ENCODE assay signal across 22 cellular contexts in genomic region chr5:50694027-50694590, GRCh38. TPM values are rescaled to one million over a fixed set of nuclear protein-coding genes. Genes with fewer than 3 reads are reported as not detected.
A peak's percentile ranks its signal among the peaks of the same experiment; 100 is the strongest.
DNase-seq lines count a peak whose midpoint lies in the region; ATAC-seq lines count a peak whose summit lies in the region.
"Had no signal": no experiment of that assay in that cellular context is flagged by ENCODE, and none has a peak within 500 bp of the region (broad histone marks: within the 10 kb centered on the region; RNA-seq: fewer than 3 reads in every experiment).

No MANE protein-coding gene starts in this region.

- no peaks in the 10 kb centered on the region for H3K9me3 Mint-ChIP-seq in activated naive CD4-positive, alpha-beta T cell treated with anti-CD3 and anti-CD28 coated beads, Interleukin-2, amount 50 U/mL, for 24 hours
- H3K9me3 Mint-ChIP-seq in effector memory CD8-positive, alpha-beta T cell = peaks cover 0 to 1% of the 10 kb centered on the region in 2 donors
- no peaks in the 10 kb centered on the region for H3K9me3 Mint-ChIP-seq in activated T-helper 2 cell treated with anti-CD3 and anti-CD28 coated beads, Interferon-gamma antibody, Interleukin-2, Interleukin-4, amounts not matched to agents 10 μg/mL and 5 μg/mL and 100 μg/mL, durations not matched to agents 14 hours and 24 hours and 36 hours
- H3K9me3 Mint-ChIP-seq: activated B cell treated with CpG ODN at 0.5 μM for 24 hours had no signal

- peaks cover 12% of the 10 kb centered on the region for H3K36me3 Mint-ChIP-seq in activated naive CD4-positive, alpha-beta T cell treated with anti-CD3 and anti-CD28 coated beads, Interleukin-2, amount 50 U/mL, for 24 hours
- peaks cover 29% of the 10 kb centered on the region for H3K36me3 Mint-ChIP-seq in effector memory CD8-positive, alpha-beta T cell (ENCODE audit: insufficient read depth)
- H3K36me3 Mint-ChIP-seq in activated T-helper 2 cell treated with anti-CD3 and anti-CD28 coated beads, Interferon-gamma antibody, Interleukin-2, Interleukin-4, amounts not matched to agents 10 μg/mL and 5 μg/mL and 100 μg/mL, durations not matched to agents 14 hours and 24 hours and 36 hours (ENCODE audit: low read depth) = peaks cover 8% of the 10 kb centered on the region

- intact Hi-C loops in activated T-helper 2 cell treated with anti-CD3 and anti-CD28 coated beads, Interferon-gamma antibody, Interleukin-2, Interleukin-4, amounts not matched to agents 10 μg/mL and 5 μg/mL and 100 μg/mL, durations not matched to agents 14 hours and 24 hours and 36 hours (cut with micrococcal nuclease) = loop anchor here (2.0 kb wide), 1 partner anchor 17 kb away; no protein-coding TSS in a partner anchor

- peaks cover 39% of the 10 kb centered on the region for H3K4me1 Mint-ChIP-seq in activated naive CD4-positive, alpha-beta T cell treated with anti-CD3 and anti-CD28 coated beads, Interleukin-2, amount 50 U/mL, for 24 hours
- H3K4me1 Mint-ChIP-seq in effector memory CD8-positive, alpha-beta T cell (ENCODE audit: low read depth in 2 of 2) = peaks cover 33 to 42% of the 10 kb centered on the region in 2 donors
- peaks cover 22% of the 10 kb centered on the region for H3K4me1 Mint-ChIP-seq in activated T-helper 2 cell treated with anti-CD3 and anti-CD28 coated beads, Interferon-gamma antibody, Interleukin-2, Interleukin-4, amounts not matched to agents 10 μg/mL and 5 μg/mL and 100 μg/mL, durations not matched to agents 14 hours and 24 hours and 36 hours (ENCODE audit: low read depth)

- H3K27ac Mint-ChIP-seq in activated naive CD4-positive, alpha-beta T cell treated with anti-CD3 and anti-CD28 coated beads, Interleukin-2, amount 50 U/mL, for 24 hours = peak overlapping the region; percentile 52
- peak overlapping the region; percentile 60 to 76 for H3K27ac Mint-ChIP-seq in effector memory CD8-positive, alpha-beta T cell
- no peak overlapping the region for H3K27ac Mint-ChIP-seq in activated T-helper 2 cell treated with anti-CD3 and anti-CD28 coated beads, Interferon-gamma antibody, Interleukin-2, Interleukin-4, amounts not matched to agents 10 μg/mL and 5 μg/mL and 100 μg/mL, durations not matched to agents 14 hours and 24 hours and 36 hours
- H3K27ac Mint-ChIP-seq: activated B cell treated with CpG ODN at 0.5 μM for 24 hours had no signal

- no peak for DNase-seq in activated naive CD4-positive, alpha-beta T cell (lab: John Stamatoyannopoulos, UW)
- DNase-seq in NOMO-1 treated with dmso at 0.1 percent for 144 hours (lab: John Stamatoyannopoulos, UW; ENCODE audit: unreplicated experiment) (peak; percentile 7), renal cortical epithelial cell (ENCODE audit: low read depth) (peak; percentile 36)
- no peak for DNase-seq in effector memory CD8-positive, alpha-beta T cell
- no peak for DNase-seq in activated T-helper 2 cell treated with anti-CD3 and anti-CD28 coated beads, Interferon-gamma antibody, Interleukin-2, Interleukin-4, amounts not matched to agents 10 μg/mL and 5 μg/mL and 100 μg/mL, durations not matched to agents 14 hours and 24 hours and 36 hours (ENCODE audit: low spot score)
- DNase-seq: activated B cell treated with CpG ODN at 0.5 μM for 24 hours; activated naive CD4-positive, alpha-beta T cell treated with Interleukin-2 at 50 U/mL for 16 hours; left cardiac atrium; midbrain; NCI-H1694; NCI-H345; NK-92 treated with Interleukin-12 subunit alpha and Interleukin-12 subunit beta, amount 100 ng/mL, for 24 hours; retina; Right ventricle myocardium superior; stimulated activated CD4-positive, alpha-beta T cell treated with anti-CD3 and anti-CD28 coated beads, Interleukin-12 subunit alpha, Interleukin-12 subunit beta, amount 100 ng/mL, for 4 hours; stimulated activated naive CD4-positive, alpha-beta T cell; T-helper 2 cell; transverse colon had no signal

- ATAC-seq in effector memory CD8-positive, alpha-beta T cell (replicated peaks) = no peak
- ATAC-seq in HG03571 (IDR thresholded peaks at IDR 0.05; ENCODE audit: unreplicated experiment) (no peak), HG02610 (IDR thresholded peaks at IDR 0.05; ENCODE audit: unreplicated experiment) (no peak)
- ATAC-seq: gastroesophageal sphincter, left cardiac atrium had no signal

- no peaks in the 10 kb centered on the region for H3K27me3 Mint-ChIP-seq in activated naive CD4-positive, alpha-beta T cell treated with anti-CD3 and anti-CD28 coated beads, Interleukin-2, amount 50 U/mL, for 24 hours
- no peaks in the 10 kb centered on the region for H3K27me3 Mint-ChIP-seq in effector memory CD8-positive, alpha-beta T cell
- H3K27me3 Mint-ChIP-seq in activated T-helper 2 cell treated with anti-CD3 and anti-CD28 coated beads, Interferon-gamma antibody, Interleukin-2, Interleukin-4, amounts not matched to agents 10 μg/mL and 5 μg/mL and 100 μg/mL, durations not matched to agents 14 hours and 24 hours and 36 hours (ENCODE audit: low read depth) = no peaks in the 10 kb centered on the region
- H3K27me3 Mint-ChIP-seq: activated B cell treated with CpG ODN at 0.5 μM for 24 hours had no signal

- no peak overlapping the region for H3K4me3 Mint-ChIP-seq in activated naive CD4-positive, alpha-beta T cell treated with anti-CD3 and anti-CD28 coated beads, Interleukin-2, amount 50 U/mL, for 24 hours
- H3K4me3 Mint-ChIP-seq in effector memory CD8-positive, alpha-beta T cell = peak overlapping the region in 1 of 2 donors; percentile 20
- no peak overlapping the region for H3K4me3 Mint-ChIP-seq in activated T-helper 2 cell treated with anti-CD3 and anti-CD28 coated beads, Interferon-gamma antibody, Interleukin-2, Interleukin-4, amounts not matched to agents 10 μg/mL and 5 μg/mL and 100 μg/mL, durations not matched to agents 14 hours and 24 hours and 36 hours (ENCODE audit: low read depth)
- H3K4me3 Mint-ChIP-seq: activated B cell treated with CpG ODN at 0.5 μM for 24 hours had no signal

RNA-seq across cellular contexts. Expression of gene PARP8, which starts 27.7 kb away (rescaled TPM):
- 25.9 and 28.6 TPM in 2 replicates for total RNA-seq in renal cortical epithelial cell
- total RNA-seq in activated T-helper 2 cell treated with anti-CD3 and anti-CD28 coated beads, Interferon-gamma antibody, Interleukin-2, Interleukin-4, amounts not matched to agents 10 μg/mL and 5 μg/mL and 100 μg/mL, durations not matched to agents 14 hours and 24 hours and 36 hours = 22.2 and 23.5 TPM in 2 replicates

Comparison
In these comparisons a context has a peak if more than half of its experiments do, and no peak if none do; other contexts are left out.
1. DNase-seq: peak in NOMO-1 treated with dmso at 0.1 percent for 144 hours (single experiment) and renal cortical epithelial cell (single experiment); none in activated naive CD4-positive, alpha-beta T cell (0 of 4), effector memory CD8-positive, alpha-beta T cell (0 of 3) and activated T-helper 2 cell treated with anti-CD3 and anti-CD28 coated beads, Interferon-gamma antibody, Interleukin-2, Interleukin-4, amounts not matched to agents 10 μg/mL and 5 μg/mL and 100 μg/mL, durations not matched to agents 14 hours and 24 hours and 36 hours (single experiment).